19 cellular contexts compared by ENCODE assay signal in genomic region chr16:7722761-7723160, GRCh38.
DNase-seq lines count a peak whose midpoint lies in the region; ATAC-seq and TF ChIP-seq lines count a peak whose summit lies in the region.
"Had no signal": no experiment of that assay in that cellular context is flagged by ENCODE, and none has a peak within 500 bp of the region (broad histone marks: within the 10 kb centered on the region; RNA-seq: fewer than 3 reads in every experiment).

No MANE protein-coding gene starts in this region.

- H3K9me3 Mint-ChIP-seq in endodermal cell = no peaks in the 10 kb centered on the region
- no peaks in the 10 kb centered on the region for H3K9me3 Mint-ChIP-seq in progenitor cell of endocrine pancreas (ENCODE audit: low read depth)
- H3K9me3 Mint-ChIP-seq in activated T-cell treated with anti-CD3 and anti-CD28 coated beads, Interleukin-2, amount 50 U/mL, for 4 hours = peaks cover 23% of the 10 kb centered on the region
- no peaks in the 10 kb centered on the region for H3K9me3 Mint-ChIP-seq in stimulated activated memory B cell treated with anti-CD40 and anti-IgM and Interleukin-4, amounts not matched to agents 10 μg/mL and 1 μg/mL and 100 μg/mL, for 72 hours

- H3K27me3 Mint-ChIP-seq in endodermal cell (ENCODE audit: insufficient read depth) (peaks cover 35% of the 10 kb centered on the region), progenitor cell of endocrine pancreas (peaks cover 9% of the 10 kb centered on the region)
- no peaks in the 10 kb centered on the region for H3K27me3 Mint-ChIP-seq in activated T-cell treated with anti-CD3 and anti-CD28 coated beads, Interleukin-2, amount 50 U/mL, for 4 hours (ENCODE audit: low read depth)
- no peaks in the 10 kb centered on the region for H3K27me3 Mint-ChIP-seq in stimulated activated memory B cell treated with anti-CD40 and anti-IgM and Interleukin-4, amounts not matched to agents 10 μg/mL and 1 μg/mL and 100 μg/mL, for 72 hours
- H3K27me3 Mint-ChIP-seq: B cell; CD4-positive, CD25-positive, alpha-beta regulatory T cell had no signal

- no peak overlapping the region for H2BK5ac ChIP-seq in mesendoderm (ENCODE audit: low read length)

- H3K4me2 ChIP-seq in mesendoderm (ENCODE audit: low read length) = no peak overlapping the region
- H3K4me2 ChIP-seq: BLaER1 had no signal

- no peak overlapping the region for H3K27ac ChIP-seq in endodermal cell (ENCODE audit: low read depth, low read length)
- no peak overlapping the region for H3K27ac ChIP-seq in mesendoderm (ENCODE audit: low read depth, low read length)
- H3K27ac ChIP-seq: BLaER1, C4-2B, GM23248 had no signal

- H3K4me1 Mint-ChIP-seq in endodermal cell (peaks cover 20% of the 10 kb centered on the region), progenitor cell of endocrine pancreas (ENCODE audit: low read depth) (peaks cover 15% of the 10 kb centered on the region)
- H3K4me1 Mint-ChIP-seq in activated T-cell treated with anti-CD3 and anti-CD28 coated beads, Interleukin-2, amount 50 U/mL, for 4 hours (ENCODE audit: low read depth) = no peaks in the 10 kb centered on the region
- H3K4me1 Mint-ChIP-seq in stimulated activated memory B cell treated with anti-CD40 and anti-IgM and Interleukin-4, amounts not matched to agents 10 μg/mL and 1 μg/mL and 100 μg/mL, for 72 hours = no peaks in the 10 kb centered on the region
- H3K4me1 Mint-ChIP-seq: B cell; CD4-positive, CD25-positive, alpha-beta regulatory T cell had no signal

- H3K4me3 ChIP-seq in endodermal cell (ENCODE audit: low read length) (no peak overlapping the region), mesendoderm (ENCODE audit: low read length) (no peak overlapping the region)
- H3K4me3 ChIP-seq: BLaER1, GM23248 had no signal

- in situ Hi-C loops in Caki2 (cut with HindIII; ENCODE audit: low pct_unique_long_range_greater_than_20kb, low sequenced_read_pairs) = no loop called here

- WGBS in endodermal cell (ENCODE audit: insufficient coverage in 1 of 2, insufficient read length in 1 of 2), 2 experiments = 64 to 72% methylated on average over 3 to 4 of the region's 4 CpGs
- no CpG with 5 or more reads among the region's 4 CpGs for WGBS in mesendoderm (ENCODE audit: extremely low coverage, insufficient coverage, low lambda C conversion rate)

- peaks cover 6% of the 10 kb centered on the region for H3K4me1 ChIP-seq in endodermal cell (ENCODE audit: control insufficient read depth, insufficient read depth, low read length)
- H3K4me1 ChIP-seq in mesendoderm (ENCODE audit: control insufficient read depth, low read depth, low read length) = no peaks in the 10 kb centered on the region

- H3K79me2 ChIP-seq in mesendoderm (ENCODE audit: control insufficient read depth, insufficient read depth, low read length) = no peaks in the 10 kb centered on the region

- no peak overlapping the region for H2BK15ac ChIP-seq in mesendoderm (replicated peaks; ENCODE audit: low read depth)

- no peak overlapping the region for H3K4ac ChIP-seq in mesendoderm (ENCODE audit: low read depth, low read length)

- TF ChIP-seq CTCF in endodermal cell (conservative IDR thresholded peaks at IDR 0.05) (no peak), progenitor cell of endocrine pancreas (IDR thresholded peaks at IDR 0.05; ENCODE audit: unreplicated experiment) (no peak)

- peaks cover 38% of the 10 kb centered on the region for H3K27me3 ChIP-seq in endodermal cell (ENCODE audit: control insufficient read depth, insufficient read depth, low read length, poor library complexity, severe bottlenecking)
- H3K27me3 ChIP-seq in mesendoderm (ENCODE audit: insufficient read depth, low read length, poor library complexity) = no peaks in the 10 kb centered on the region
- H3K27me3 ChIP-seq: BLaER1 had no signal

- H2BK120ac ChIP-seq in mesendoderm (ENCODE audit: low read depth, low read length) = no peak overlapping the region

- H3K23ac ChIP-seq in mesendoderm (ENCODE audit: low read length) = no peak overlapping the region

- H2AK5ac ChIP-seq in mesendoderm (ENCODE audit: low read length) = no peak overlapping the region

- no peak overlapping the region for H4K5ac ChIP-seq in mesendoderm (ENCODE audit: low read length)

- H3K9me3 ChIP-seq in endodermal cell (ENCODE audit: control insufficient read depth, low read length) = no peaks in the 10 kb centered on the region
- H3K9me3 ChIP-seq: BLaER1 had no signal

- H3K36me3 ChIP-seq in endodermal cell (ENCODE audit: control insufficient read depth, insufficient read depth, low read length) (no peaks in the 10 kb centered on the region), mesendoderm (ENCODE audit: control insufficient read depth, insufficient read depth, low read length) (no peaks in the 10 kb centered on the region)
- H3K36me3 ChIP-seq: BLaER1 had no signal

- DNase-seq in Caki2 (ENCODE audit: low read depth) = peak; percentile 30
- peak; percentile 43 for DNase-seq in endodermal cell
- DNase-seq in mesendoderm = peak; percentile 50
- DNase-seq in progenitor cell of endocrine pancreas (ENCODE audit: low spot score, unreplicated experiment) = no peak
- DNase-seq in activated T-cell treated with anti-CD3 and anti-CD28 coated beads, Interleukin-2, amount 50 U/mL, for 4 hours = no peak
- DNase-seq: Calu3; CD4-positive, CD25-positive, alpha-beta regulatory T cell; CD8-positive, alpha-beta T cell; DMS53; DMS79 treated with DMSO at 0.1 percent for 48 hours; GM23248; H7; HCEC 1CT had no signal

- H3K56ac ChIP-seq in mesendoderm (ENCODE audit: low read length) = no peak overlapping the region

- ATAC-seq in GM21515 (IDR thresholded peaks at IDR 0.05; ENCODE audit: unreplicated experiment) = no peak
- ATAC-seq in activated T-cell treated with anti-CD3 and anti-CD28 coated beads, Interleukin-2, amount 50 U/mL, for 4 hours = no peak
- no peak for ATAC-seq in GM18519 (IDR thresholded peaks at IDR 0.05; ENCODE audit: low FRiP score, unreplicated experiment)
- no peak for ATAC-seq in stimulated activated memory B cell treated with anti-CD40 and anti-IgM and Interleukin-4, amounts not matched to agents 10 μg/mL and 1 μg/mL and 100 μg/mL, for 72 hours
- ATAC-seq: CD8-positive, alpha-beta T cell had no signal

- H3K27ac Mint-ChIP-seq in endodermal cell (peak overlapping the region; percentile 62), progenitor cell of endocrine pancreas (peak overlapping the region; percentile 31)
- no peak overlapping the region for H3K27ac Mint-ChIP-seq in stimulated activated memory B cell treated with anti-CD40 and anti-IgM and Interleukin-4, amounts not matched to agents 10 μg/mL and 1 μg/mL and 100 μg/mL, for 72 hours
- H3K27ac Mint-ChIP-seq: B cell; CD4-positive, CD25-positive, alpha-beta regulatory T cell; CD8-positive, alpha-beta T cell had no signal

- H3K79me1 ChIP-seq in mesendoderm (ENCODE audit: low read length) = no peaks in the 10 kb centered on the region

- H3K18ac ChIP-seq in mesendoderm (ENCODE audit: low read length) = no peak overlapping the region

- H3K9ac ChIP-seq in endodermal cell (ENCODE audit: extremely low read depth, low read length, poor library complexity, severe bottlenecking) = no peak overlapping the region
- no peak overlapping the region for H3K9ac ChIP-seq in mesendoderm (ENCODE audit: low read length)
- H3K9ac ChIP-seq: BLaER1, GM23248 had no signal

- no peaks in the 10 kb centered on the region for H3K36me3 Mint-ChIP-seq in endodermal cell (ENCODE audit: low read depth)
- H3K36me3 Mint-ChIP-seq in progenitor cell of endocrine pancreas (ENCODE audit: insufficient read depth) = no peaks in the 10 kb centered on the region
- H3K36me3 Mint-ChIP-seq in activated T-cell treated with anti-CD3 and anti-CD28 coated beads, Interleukin-2, amount 50 U/mL, for 4 hours (ENCODE audit: insufficient read depth) = no peaks in the 10 kb centered on the region
- no peaks in the 10 kb centered on the region for H3K36me3 Mint-ChIP-seq in stimulated activated memory B cell treated with anti-CD40 and anti-IgM and Interleukin-4, amounts not matched to agents 10 μg/mL and 1 μg/mL and 100 μg/mL, for 72 hours
- H3K36me3 Mint-ChIP-seq: CD4-positive, CD25-positive, alpha-beta regulatory T cell; CD8-positive, alpha-beta T cell had no signal

- H3K4me3 Mint-ChIP-seq in endodermal cell = no peak overlapping the region
- peak overlapping the region; percentile 5 for H3K4me3 Mint-ChIP-seq in progenitor cell of endocrine pancreas (ENCODE audit: low read depth)
- H3K4me3 Mint-ChIP-seq in activated T-cell treated with anti-CD3 and anti-CD28 coated beads, Interleukin-2, amount 50 U/mL, for 4 hours = no peak overlapping the region
- no peak overlapping the region for H3K4me3 Mint-ChIP-seq in stimulated activated memory B cell treated with anti-CD40 and anti-IgM and Interleukin-4, amounts not matched to agents 10 μg/mL and 1 μg/mL and 100 μg/mL, for 72 hours
- H3K4me3 Mint-ChIP-seq: B cell; CD4-positive, CD25-positive, alpha-beta regulatory T cell; CD8-positive, alpha-beta T cell had no signal

- no peak overlapping the region for H4K8ac ChIP-seq in mesendoderm (ENCODE audit: low read depth, low read length)

Comparison
In these comparisons a context has a peak if more than half of its experiments do, and no peak if none do; other contexts are left out.
1. DNase-seq: peak in Caki2 (single experiment), endodermal cell (single experiment) and mesendoderm (single experiment); none in progenitor cell of endocrine pancreas (single experiment) and activated T-cell treated with anti-CD3 and anti-CD28 coated beads, Interleukin-2, amount 50 U/mL, for 4 hours (single experiment).